19 cellular contexts compared by ENCODE assay signal in the genomic region with DNA sequence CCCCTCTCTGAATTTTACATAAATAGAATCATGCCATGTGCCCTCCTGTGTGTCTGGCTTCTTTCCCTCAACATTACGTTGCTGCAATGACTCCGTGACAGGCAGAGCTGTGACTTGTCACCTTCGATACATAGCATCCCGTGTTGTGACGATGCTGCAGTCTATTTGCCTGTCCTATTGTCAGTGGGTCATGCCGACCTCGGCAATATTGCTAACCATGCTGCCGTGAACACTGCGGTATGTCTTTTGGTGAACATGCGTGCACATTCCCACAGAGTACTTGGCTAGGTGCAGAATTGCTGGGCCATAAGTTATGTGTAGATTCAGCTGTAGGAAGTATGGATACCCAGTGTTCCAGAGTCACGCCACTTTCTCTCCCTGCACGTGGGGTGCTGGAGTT. TPM values are rescaled to one million over a fixed set of nuclear protein-coding genes. Genes with fewer than 3 reads are reported as not detected.
A peak's percentile ranks its signal among the peaks of the same experiment; 100 is the strongest.
DNase-seq lines count a peak whose midpoint lies in the region; ATAC-seq and TF ChIP-seq lines count a peak whose summit lies in the region.
"Had no signal": no experiment of that assay in that cellular context is flagged by ENCODE, and none has a peak within 500 bp of the region (broad histone marks: within the 10 kb centered on the region; RNA-seq: fewer than 3 reads in every experiment).

No MANE protein-coding gene starts in this region.

- no peak overlapping the region for H3K27ac Mint-ChIP-seq in natural killer cell treated with Interleukin-12 subunit alpha and Interleukin-12 subunit beta and Interleukin-15 and Interleukin-18, amount 100 ng/mL, for 72 hours
- H3K27ac Mint-ChIP-seq in natural killer cell = no peak overlapping the region
- no peak overlapping the region for H3K27ac Mint-ChIP-seq in chondrocyte (ENCODE audit: unreplicated experiment)
- H3K27ac Mint-ChIP-seq: CD4-positive, CD25-positive, alpha-beta regulatory T cell; HFFc6 had no signal

- intact Hi-C loops in natural killer cell (cut with micrococcal nuclease) = no loop called here
- intact Hi-C loops in aorta (cut with DNase I) = no loop called here

- no peaks in the 10 kb centered on the region for H3K9me3 ChIP-seq in aorta (ENCODE audit: control insufficient read depth, low read length)
- H3K9me3 ChIP-seq: HAP-1 had no signal

- no peaks in the 10 kb centered on the region for H3K27me3 ChIP-seq in aorta (ENCODE audit: control insufficient read depth in 1 of 2, insufficient read depth in 2 of 2, low read length in 1 of 2)
- H3K27me3 ChIP-seq: BLaER1 had no signal

- ATAC-seq in natural killer cell treated with Interleukin-12 subunit alpha and Interleukin-12 subunit beta and Interleukin-15 and Interleukin-18, amount 100 ng/mL, for 72 hours = no peak
- no peak for ATAC-seq in natural killer cell
- ATAC-seq in aorta (ENCODE audit: low FRiP score) = no peak
- ATAC-seq: GM12878 had no signal

- no peaks in the 10 kb centered on the region for H3K9me3 Mint-ChIP-seq in natural killer cell treated with Interleukin-12 subunit alpha and Interleukin-12 subunit beta and Interleukin-15 and Interleukin-18, amount 100 ng/mL, for 72 hours
- H3K9me3 Mint-ChIP-seq in natural killer cell = no peaks in the 10 kb centered on the region
- peaks cover 37% of the 10 kb centered on the region for H3K9me3 Mint-ChIP-seq in chondrocyte (ENCODE audit: low read depth)
- H3K9me3 Mint-ChIP-seq: CD4-positive, CD25-positive, alpha-beta regulatory T cell; CD8-positive, alpha-beta memory T cell had no signal

- no peak overlapping the region for H3K27ac ChIP-seq in aorta (ENCODE audit: low read depth in 1 of 2, low read length in 2 of 2)
- H3K27ac ChIP-seq: BLaER1, C4-2B had no signal

- no peaks in the 10 kb centered on the region for H3K4me1 ChIP-seq in aorta (ENCODE audit: control insufficient read depth in 1 of 2, insufficient read depth in 2 of 2, low read length in 2 of 2)
- H3K4me1 ChIP-seq: HAP-1 had no signal

- WGBS in aorta, 2 donors = 88 to 89% methylated on average over 12 of the region's 12 CpGs

- peak; percentile 46 for DNase-seq in natural killer cell treated with Interleukin-12 subunit alpha and Interleukin-12 subunit beta and Interleukin-15 and Interleukin-18, amount 100 ng/mL, for 72 hours (ENCODE audit: low spot score)
- DNase-seq in natural killer cell (no peak), chondrocyte (ENCODE audit: low spot score) (peak; percentile 54), aorta (peak; percentile 2 to 21), RKO (ENCODE audit: low spot score) (no peak)
- no peak for DNase-seq in activated CD4-positive, CD25-positive, alpha-beta regulatory T cell (lab: John Stamatoyannopoulos, UW)
- DNase-seq: CD4-positive, CD25-positive, alpha-beta regulatory T cell; DMS 273 treated with DMSO at 0.1 percent for 48 hours; DMS79; EL; GDM1; GOT3; HFFc6 had no signal

- TF ChIP-seq CTCF in natural killer cell (IDR thresholded peaks at IDR 0.05) = no peak
- no peak for TF ChIP-seq CTCF in chondrocyte (IDR thresholded peaks at IDR 0.05)

- H3K36me3 ChIP-seq in aorta (ENCODE audit: control insufficient read depth in 1 of 2, insufficient read depth in 2 of 2, low read length in 1 of 2) = no peaks in the 10 kb centered on the region
- H3K36me3 ChIP-seq: BLaER1, HAP-1 had no signal

- no peak overlapping the region for H3K4me3 Mint-ChIP-seq in natural killer cell treated with Interleukin-12 subunit alpha and Interleukin-12 subunit beta and Interleukin-15 and Interleukin-18, amount 100 ng/mL, for 72 hours
- H3K4me3 Mint-ChIP-seq in natural killer cell (no peak overlapping the region), chondrocyte (ENCODE audit: unreplicated experiment) (no peak overlapping the region)
- H3K4me3 Mint-ChIP-seq: CD4-positive, CD25-positive, alpha-beta regulatory T cell; CD8-positive, alpha-beta memory T cell; HFFc6 had no signal

- no peak overlapping the region for H3K4me3 ChIP-seq in aorta (ENCODE audit: low read length in 2 of 2)
- H3K4me3 ChIP-seq: BLaER1, GM12878, HAP-1 had no signal

- H3K27me3 Mint-ChIP-seq in natural killer cell treated with Interleukin-12 subunit alpha and Interleukin-12 subunit beta and Interleukin-15 and Interleukin-18, amount 100 ng/mL, for 72 hours = no peaks in the 10 kb centered on the region
- H3K27me3 Mint-ChIP-seq in natural killer cell (ENCODE audit: low read depth in 2 of 2) (no peaks in the 10 kb centered on the region), chondrocyte (ENCODE audit: low read depth) (no peaks in the 10 kb centered on the region)
- H3K27me3 Mint-ChIP-seq: CD4-positive, CD25-positive, alpha-beta regulatory T cell had no signal

- H3K4me1 Mint-ChIP-seq in natural killer cell treated with Interleukin-12 subunit alpha and Interleukin-12 subunit beta and Interleukin-15 and Interleukin-18, amount 100 ng/mL, for 72 hours (ENCODE audit: low read depth in 2 of 2) = peaks cover 19 to 20% of the 10 kb centered on the region in 2 donors
- H3K4me1 Mint-ChIP-seq in natural killer cell (peaks cover 21 to 22% of the 10 kb centered on the region in 2 donors), chondrocyte (ENCODE audit: low read depth) (no peaks in the 10 kb centered on the region)

- no peaks in the 10 kb centered on the region for H3K36me3 Mint-ChIP-seq in natural killer cell treated with Interleukin-12 subunit alpha and Interleukin-12 subunit beta and Interleukin-15 and Interleukin-18, amount 100 ng/mL, for 72 hours
- H3K36me3 Mint-ChIP-seq in natural killer cell (no peaks in the 10 kb centered on the region), chondrocyte (ENCODE audit: low read depth) (no peaks in the 10 kb centered on the region)
- H3K36me3 Mint-ChIP-seq: CD4-positive, CD25-positive, alpha-beta regulatory T cell; CD8-positive, alpha-beta memory T cell had no signal

RNA-seq across cellular contexts. Expression of gene TTC34, which starts 36.3 kb away (rescaled TPM):
- under 1 TPM; 0.40 to 0.56 TPM for total RNA-seq in natural killer cell treated with Interleukin-12 subunit alpha and Interleukin-12 subunit beta and Interleukin-15 and Interleukin-18, amount 100 ng/mL, for 72 hours
- total RNA-seq in natural killer cell (1 to 10 TPM in 2 of 3 donors, under 1 TPM in 1; 0.80 to 1.4 (median 1.2) TPM), chondrocyte (0.60 to 1.8 TPM (median 0.67 TPM) in 3 replicates), aorta (1 to 10 TPM in 1 of 2 donors, under 1 TPM in 1; 0.55 to 1.3 TPM)
- polyA plus RNA-seq in aorta = under 1 TPM in 1 of 2 donors, not detected in 1; 0.95 TPM
- total RNA-seq: A172 had no signal

Comparison
In these comparisons a context has a peak if more than half of its experiments do, and no peak if none do; other contexts are left out.
1. DNase-seq: peak in natural killer cell treated with Interleukin-12 subunit alpha and Interleukin-12 subunit beta and Interleukin-15 and Interleukin-18, amount 100 ng/mL, for 72 hours (single experiment), chondrocyte (single experiment) and aorta (2 of 2); none in natural killer cell (single experiment), RKO (single experiment) and activated CD4-positive, CD25-positive, alpha-beta regulatory T cell (0 of 4).